ENCODE assay signal across 1 cellular context in the genomic region with DNA sequence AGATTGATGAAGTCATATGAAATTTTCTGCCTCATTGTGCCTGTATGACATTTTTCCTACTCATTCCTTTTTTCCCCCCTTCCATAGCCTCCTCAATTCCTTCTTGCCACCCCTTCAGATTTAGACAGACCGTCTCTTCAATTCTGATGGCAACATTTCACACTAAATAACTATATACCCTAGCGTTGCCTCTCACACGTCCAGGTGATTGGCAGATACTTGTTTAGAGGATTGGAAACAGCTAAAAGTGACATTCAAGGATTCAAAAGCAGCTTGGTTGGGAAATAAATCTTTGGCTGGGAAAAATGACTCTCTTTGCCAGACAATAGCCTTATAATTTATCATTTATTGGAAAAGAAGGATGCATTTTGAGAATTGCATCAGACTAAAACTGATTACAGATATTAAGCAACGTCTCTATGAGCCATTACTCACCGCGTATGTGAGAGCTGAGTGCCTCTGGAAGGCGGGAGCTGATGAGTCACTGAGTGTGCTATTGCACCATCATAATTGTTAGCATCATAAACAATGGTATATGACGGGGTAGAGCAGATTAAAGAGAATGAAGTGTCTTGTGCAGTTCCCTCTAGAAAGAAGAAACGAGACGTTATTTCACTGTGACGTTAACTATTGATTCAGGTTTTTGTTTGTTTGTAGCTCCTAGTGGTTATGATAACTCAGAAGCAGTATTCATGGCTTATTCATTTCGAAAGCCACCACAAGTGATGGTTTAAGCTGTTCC.
TF ChIP-seq lines count a peak whose summit lies in the region.

No MANE protein-coding gene starts in this region.

TF ChIP-seq in HEK293, 187 proteins besides CTCF, POLR2A, EP300 and RAD21 (continued from another document and continues in another):
- no peak for TF ChIP-seq WT1 (tag by site-specific recombination; IDR thresholded peaks at IDR 0.05)
- no peak for TF ChIP-seq ZNF777 (tag by site-specific recombination; IDR thresholded peaks at IDR 0.05; ENCODE audit: borderline replicate concordance)
- no peak for TF ChIP-seq ZNF223 (tag by site-specific recombination; IDR thresholded peaks at IDR 0.05)
- no peak for TF ChIP-seq ZNF560 (tag by site-specific recombination; IDR thresholded peaks at IDR 0.05; ENCODE audit: borderline replicate concordance)
- TF ChIP-seq, protein P1, sequence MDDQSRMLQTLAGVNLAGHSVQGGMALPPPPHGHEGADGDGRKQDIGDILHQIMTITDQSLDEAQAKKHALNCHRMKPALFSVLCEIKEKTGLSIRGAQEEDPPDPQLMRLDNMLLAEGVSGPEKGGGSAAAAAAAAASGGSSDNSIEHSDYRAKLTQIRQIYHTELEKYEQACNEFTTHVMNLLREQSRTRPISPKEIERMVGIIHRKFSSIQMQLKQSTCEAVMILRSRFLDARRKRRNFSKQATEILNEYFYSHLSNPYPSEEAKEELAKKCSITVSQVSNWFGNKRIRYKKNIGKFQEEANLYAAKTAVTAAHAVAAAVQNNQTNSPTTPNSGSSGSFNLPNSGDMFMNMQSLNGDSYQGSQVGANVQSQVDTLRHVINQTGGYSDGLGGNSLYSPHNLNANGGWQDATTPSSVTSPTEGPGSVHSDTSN (CRISPR knock-in tag; IDR thresholded peaks at IDR 0.05): no peak
- TF ChIP-seq ZEB2 (tag by site-specific recombination; IDR thresholded peaks at IDR 0.05): peak; percentile 98
- peak; percentile 99 for TF ChIP-seq ZBTB21 (tag by site-specific recombination; IDR thresholded peaks at IDR 0.05)
- 0 out of 2 replicates have a peak, but pooled peaks have one; percentile 11 for TF ChIP-seq GLIS1 (tag by site-specific recombination; IDR thresholded peaks at IDR 0.05)
- TF ChIP-seq ZNF114 (tag by site-specific recombination; IDR thresholded peaks at IDR 0.05): no peak
- no peak for TF ChIP-seq ZNF133 (tag by site-specific recombination; IDR thresholded peaks at IDR 0.05)
- TF ChIP-seq ZNF701 (tag by site-specific recombination; IDR thresholded peaks at IDR 0.05): no peak
- TF ChIP-seq ZNF18 (tag by site-specific recombination; IDR thresholded peaks at IDR 0.05): 0 out of 2 replicates have a peak, but pooled peaks have one; percentile 15
- no peak for TF ChIP-seq ZNF501 (tag by site-specific recombination; IDR thresholded peaks at IDR 0.05)
- TF ChIP-seq ZNF510 (tag by site-specific recombination; IDR thresholded peaks at IDR 0.05; ENCODE audit: insufficient replicate concordance): peak; percentile 34
- no peak for TF ChIP-seq ZNF16 (tag by site-specific recombination; IDR thresholded peaks at IDR 0.05; ENCODE audit: low read depth)
- TF ChIP-seq ZNF37A (tag by site-specific recombination; IDR thresholded peaks at IDR 0.05): no peak
- TF ChIP-seq MEIS1 (CRISPR knock-in tag; IDR thresholded peaks at IDR 0.05; ENCODE audit: borderline replicate concordance): no peak
- TF ChIP-seq TRIM28 (IDR thresholded peaks at IDR 0.05; ENCODE audit: borderline replicate concordance, low read length): no peak
- no peak for TF ChIP-seq SP3 (tag by site-specific recombination; IDR thresholded peaks at IDR 0.05)
- TF ChIP-seq BCL11A (tag by site-specific recombination; IDR thresholded peaks at IDR 0.05; ENCODE audit: low read depth): no peak
- TF ChIP-seq ZNF48 (tag by site-specific recombination; IDR thresholded peaks at IDR 0.05): no peak
- TF ChIP-seq MZF1 (tag by site-specific recombination; IDR thresholded peaks at IDR 0.05; ENCODE audit: borderline replicate concordance): no peak
- peak; percentile 83 for TF ChIP-seq PRDM6 (tag by site-specific recombination; IDR thresholded peaks at IDR 0.05)
- TF ChIP-seq ZBTB17 (tag by site-specific recombination; IDR thresholded peaks at IDR 0.05): peak; percentile 55
- TF ChIP-seq, protein P2, sequence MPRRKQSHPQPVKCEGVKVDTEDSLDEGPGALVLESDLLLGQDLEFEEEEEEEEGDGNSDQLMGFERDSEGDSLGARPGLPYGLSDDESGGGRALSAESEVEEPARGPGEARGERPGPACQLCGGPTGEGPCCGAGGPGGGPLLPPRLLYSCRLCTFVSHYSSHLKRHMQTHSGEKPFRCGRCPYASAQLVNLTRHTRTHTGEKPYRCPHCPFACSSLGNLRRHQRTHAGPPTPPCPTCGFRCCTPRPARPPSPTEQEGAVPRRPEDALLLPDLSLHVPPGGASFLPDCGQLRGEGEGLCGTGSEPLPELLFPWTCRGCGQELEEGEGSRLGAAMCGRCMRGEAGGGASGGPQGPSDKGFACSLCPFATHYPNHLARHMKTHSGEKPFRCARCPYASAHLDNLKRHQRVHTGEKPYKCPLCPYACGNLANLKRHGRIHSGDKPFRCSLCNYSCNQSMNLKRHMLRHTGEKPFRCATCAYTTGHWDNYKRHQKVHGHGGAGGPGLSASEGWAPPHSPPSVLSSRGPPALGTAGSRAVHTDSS (tag by site-specific recombination; IDR thresholded peaks at IDR 0.05): no peak
- no peak for TF ChIP-seq REPIN1 (tag by site-specific recombination; IDR thresholded peaks at IDR 0.05; ENCODE audit: low read depth)
- TF ChIP-seq ZNF610 (tag by site-specific recombination; IDR thresholded peaks at IDR 0.05; ENCODE audit: borderline replicate concordance): no peak
- TF ChIP-seq ZNF677 (tag by site-specific recombination; IDR thresholded peaks at IDR 0.05): no peak
- no peak for TF ChIP-seq ZNF792 (tag by site-specific recombination; IDR thresholded peaks at IDR 0.05)
- TF ChIP-seq SCRT1 (tag by site-specific recombination; IDR thresholded peaks at IDR 0.05; ENCODE audit: borderline replicate concordance): no peak
- no peak for TF ChIP-seq KLF8 (tag by site-specific recombination; IDR thresholded peaks at IDR 0.05)
- TF ChIP-seq ZNF423 (tag by site-specific recombination; IDR thresholded peaks at IDR 0.05): no peak
- TF ChIP-seq, protein P3, sequence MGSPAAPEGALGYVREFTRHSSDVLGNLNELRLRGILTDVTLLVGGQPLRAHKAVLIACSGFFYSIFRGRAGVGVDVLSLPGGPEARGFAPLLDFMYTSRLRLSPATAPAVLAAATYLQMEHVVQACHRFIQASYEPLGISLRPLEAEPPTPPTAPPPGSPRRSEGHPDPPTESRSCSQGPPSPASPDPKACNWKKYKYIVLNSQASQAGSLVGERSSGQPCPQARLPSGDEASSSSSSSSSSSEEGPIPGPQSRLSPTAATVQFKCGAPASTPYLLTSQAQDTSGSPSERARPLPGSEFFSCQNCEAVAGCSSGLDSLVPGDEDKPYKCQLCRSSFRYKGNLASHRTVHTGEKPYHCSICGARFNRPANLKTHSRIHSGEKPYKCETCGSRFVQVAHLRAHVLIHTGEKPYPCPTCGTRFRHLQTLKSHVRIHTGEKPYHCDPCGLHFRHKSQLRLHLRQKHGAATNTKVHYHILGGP (tag by site-specific recombination; IDR thresholded peaks at IDR 0.05): no peak
- no peak for TF ChIP-seq ZNF146 (tag by site-specific recombination; IDR thresholded peaks at IDR 0.05)
- no peak for TF ChIP-seq ZNF148 (tag by site-specific recombination; IDR thresholded peaks at IDR 0.05; ENCODE audit: borderline replicate concordance)
- no peak for TF ChIP-seq ZFHX2 (tag by site-specific recombination; conservative IDR thresholded peaks at IDR 0.05)
- TF ChIP-seq KLF16 (tag by site-specific recombination; IDR thresholded peaks at IDR 0.05): no peak
- no peak for TF ChIP-seq ZNF791 (tag by site-specific recombination; IDR thresholded peaks at IDR 0.05)
- no peak for TF ChIP-seq ZNF155 (tag by site-specific recombination; IDR thresholded peaks at IDR 0.05)
- no peak for TF ChIP-seq RBAK (tag by site-specific recombination; IDR thresholded peaks at IDR 0.05)
- peak; percentile 82 for TF ChIP-seq OSR2 (tag by site-specific recombination; IDR thresholded peaks at IDR 0.05)
- TF ChIP-seq ZNF629 (tag by site-specific recombination; IDR thresholded peaks at IDR 0.05): peak; percentile 100
- TF ChIP-seq ZNF398 (tag by site-specific recombination; IDR thresholded peaks at IDR 0.05): no peak
- peak; percentile 88 for TF ChIP-seq TSHZ1 (tag by site-specific recombination; IDR thresholded peaks at IDR 0.05; ENCODE audit: borderline replicate concordance)
